ENCODE assay signal across 1 cellular context in genomic region chr6:43053545-43054205, GRCh38.
A peak's percentile ranks its signal among the peaks of the same experiment; 100 is the strongest.
TF ChIP-seq lines count a peak whose summit lies in the region.

CUL7 (minus strand) TSS chr6:43053851; CDS start chr6:43052788, 1,063 bp downstream.

TF ChIP-seq in K562, 482 proteins besides CTCF, POLR2A, EP300 and RAD21 (continued from another document and continues in another):
- TF ChIP-seq ZNF592 (IDR thresholded peaks at IDR 0.05): peak; percentile 47
- no peak for TF ChIP-seq MTF1 (CRISPR knock-in tag; IDR thresholded peaks at IDR 0.05; ENCODE audit: borderline replicate concordance)
- TF ChIP-seq SMARCB1 (IDR thresholded peaks at IDR 0.05; ENCODE audit: insufficient read length, low read depth): peak; percentile 61
- TF ChIP-seq ZBTB8A (IDR thresholded peaks at IDR 0.05; ENCODE audit: partially characterized antibody): no peak
- peak; percentile 13; the same call in 1 of the 2 replicates for TF ChIP-seq CHCHD3 (CRISPR knock-in tag; IDR thresholded peaks at IDR 0.05)
- TF ChIP-seq ZNF146 (CRISPR knock-in tag; IDR thresholded peaks at IDR 0.05; ENCODE audit: unreplicated experiment): no peak
- no peak for TF ChIP-seq PHB2 (IDR thresholded peaks at IDR 0.05; ENCODE audit: low read depth)
- TF ChIP-seq SIRT6 (IDR thresholded peaks at IDR 0.05; ENCODE audit: low read depth, low read length): no peak
- no peak for TF ChIP-seq ZNF77 (CRISPR knock-in tag; IDR thresholded peaks at IDR 0.05)
- TF ChIP-seq SIN3B (IDR thresholded peaks at IDR 0.05; ENCODE audit: low read depth): 0 out of 2 replicates have a peak, but pooled peaks have one; percentile 46
- TF ChIP-seq CBX1 (IDR thresholded peaks at IDR 0.05; ENCODE audit: low read depth): peak; percentile 65; the same call in 1 of the 2 replicates
- TF ChIP-seq, protein P1, sequence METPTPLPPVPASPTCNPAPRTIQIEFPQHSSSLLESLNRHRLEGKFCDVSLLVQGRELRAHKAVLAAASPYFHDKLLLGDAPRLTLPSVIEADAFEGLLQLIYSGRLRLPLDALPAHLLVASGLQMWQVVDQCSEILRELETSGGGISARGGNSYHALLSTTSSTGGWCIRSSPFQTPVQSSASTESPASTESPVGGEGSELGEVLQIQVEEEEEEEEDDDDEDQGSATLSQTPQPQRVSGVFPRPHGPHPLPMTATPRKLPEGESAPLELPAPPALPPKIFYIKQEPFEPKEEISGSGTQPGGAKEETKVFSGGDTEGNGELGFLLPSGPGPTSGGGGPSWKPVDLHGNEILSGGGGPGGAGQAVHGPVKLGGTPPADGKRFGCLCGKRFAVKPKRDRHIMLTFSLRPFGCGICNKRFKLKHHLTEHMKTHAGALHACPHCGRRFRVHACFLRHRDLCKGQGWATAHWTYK (CRISPR knock-in tag; IDR thresholded peaks at IDR 0.05): peak; percentile 98
- no peak for TF ChIP-seq ZNF217 (CRISPR knock-in tag; IDR thresholded peaks at IDR 0.05)
- TF ChIP-seq ZNF583 (CRISPR knock-in tag; IDR thresholded peaks at IDR 0.05): peak; percentile 80
- TF ChIP-seq MEF2A (IDR thresholded peaks at IDR 0.05; ENCODE audit: control insufficient read depth, low read depth, low read length): no peak
- no peak for TF ChIP-seq RFX7 (CRISPR knock-in tag; IDR thresholded peaks at IDR 0.05)
- peak; percentile 85; the same call in 1 of the 2 replicates for TF ChIP-seq ZNF717 (CRISPR knock-in tag; IDR thresholded peaks at IDR 0.05)
- no peak for TF ChIP-seq ZNF408 (CRISPR knock-in tag; IDR thresholded peaks at IDR 0.05; ENCODE audit: low read depth)
- TF ChIP-seq PCBP2 (IDR thresholded peaks at IDR 0.05; ENCODE audit: low read depth, low read length, poor library complexity, severe bottlenecking): no peak
- peak; percentile 76; the same call in 1 of the 2 replicates for TF ChIP-seq E4F1 (CRISPR knock-in tag; IDR thresholded peaks at IDR 0.05; ENCODE audit: borderline replicate concordance)
- no peak for TF ChIP-seq ZNF699 (CRISPR knock-in tag; IDR thresholded peaks at IDR 0.05; ENCODE audit: insufficient replicate concordance)
- peak; percentile 74 for TF ChIP-seq TOE1 (IDR thresholded peaks at IDR 0.05; ENCODE audit: borderline replicate concordance)
- 0 out of 2 replicates have a peak, but pooled peaks have one; percentile 73 for TF ChIP-seq TOE1 (CRISPR knock-in tag; IDR thresholded peaks at IDR 0.05; ENCODE audit: borderline replicate concordance, low read depth)
- TF ChIP-seq TARDBP (IDR thresholded peaks at IDR 0.05): peak; percentile 82; the same call in 1 of the 2 replicates
- TF ChIP-seq SETDB1 (IDR thresholded peaks at IDR 0.05; ENCODE audit: low read length): no peak
- TF ChIP-seq IFI16 (CRISPR knock-in tag; IDR thresholded peaks at IDR 0.05): no peak
- TF ChIP-seq, protein P2, sequence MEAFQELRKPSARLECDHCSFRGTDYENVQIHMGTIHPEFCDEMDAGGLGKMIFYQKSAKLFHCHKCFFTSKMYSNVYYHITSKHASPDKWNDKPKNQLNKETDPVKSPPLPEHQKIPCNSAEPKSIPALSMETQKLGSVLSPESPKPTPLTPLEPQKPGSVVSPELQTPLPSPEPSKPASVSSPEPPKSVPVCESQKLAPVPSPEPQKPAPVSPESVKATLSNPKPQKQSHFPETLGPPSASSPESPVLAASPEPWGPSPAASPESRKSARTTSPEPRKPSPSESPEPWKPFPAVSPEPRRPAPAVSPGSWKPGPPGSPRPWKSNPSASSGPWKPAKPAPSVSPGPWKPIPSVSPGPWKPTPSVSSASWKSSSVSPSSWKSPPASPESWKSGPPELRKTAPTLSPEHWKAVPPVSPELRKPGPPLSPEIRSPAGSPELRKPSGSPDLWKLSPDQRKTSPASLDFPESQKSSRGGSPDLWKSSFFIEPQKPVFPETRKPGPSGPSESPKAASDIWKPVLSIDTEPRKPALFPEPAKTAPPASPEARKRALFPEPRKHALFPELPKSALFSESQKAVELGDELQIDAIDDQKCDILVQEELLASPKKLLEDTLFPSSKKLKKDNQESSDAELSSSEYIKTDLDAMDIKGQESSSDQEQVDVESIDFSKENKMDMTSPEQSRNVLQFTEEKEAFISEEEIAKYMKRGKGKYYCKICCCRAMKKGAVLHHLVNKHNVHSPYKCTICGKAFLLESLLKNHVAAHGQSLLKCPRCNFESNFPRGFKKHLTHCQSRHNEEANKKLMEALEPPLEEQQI (IDR thresholded peaks at IDR 0.05): no peak
- TF ChIP-seq, protein P3, sequence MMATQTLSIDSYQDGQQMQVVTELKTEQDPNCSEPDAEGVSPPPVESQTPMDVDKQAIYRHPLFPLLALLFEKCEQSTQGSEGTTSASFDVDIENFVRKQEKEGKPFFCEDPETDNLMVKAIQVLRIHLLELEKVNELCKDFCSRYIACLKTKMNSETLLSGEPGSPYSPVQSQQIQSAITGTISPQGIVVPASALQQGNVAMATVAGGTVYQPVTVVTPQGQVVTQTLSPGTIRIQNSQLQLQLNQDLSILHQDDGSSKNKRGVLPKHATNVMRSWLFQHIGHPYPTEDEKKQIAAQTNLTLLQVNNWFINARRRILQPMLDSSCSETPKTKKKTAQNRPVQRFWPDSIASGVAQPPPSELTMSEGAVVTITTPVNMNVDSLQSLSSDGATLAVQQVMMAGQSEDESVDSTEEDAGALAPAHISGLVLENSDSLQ (IDR thresholded peaks at IDR 0.05): peak; percentile 38; the same call in 1 of the 2 replicates
- TF ChIP-seq NCOA2 (IDR thresholded peaks at IDR 0.05; ENCODE audit: partially characterized antibody in 2 of 2): no peak
- TF ChIP-seq NCOR1 (IDR thresholded peaks at IDR 0.05): peak; percentile 63; the same call in 1 of the 2 replicates
- TF ChIP-seq NR0B1 (IDR thresholded peaks at IDR 0.05; ENCODE audit: partially characterized antibody): no peak
- peak in 1 of 2 experiments; percentile 74; a peak in 2 of 4 replicates for TF ChIP-seq TEAD1 (CRISPR knock-in tag; IDR thresholded peaks at IDR 0.05)
- TF ChIP-seq SMC3 (conservative IDR thresholded peaks at IDR 0.05; ENCODE audit: insufficient read depth, low read depth, low read length): no peak
- TF ChIP-seq ZNF324 (CRISPR knock-in tag; IDR thresholded peaks at IDR 0.05): peak; percentile 82
- TF ChIP-seq ETS2 (tag; IDR thresholded peaks at IDR 0.05; ENCODE audit: borderline replicate concordance, poor library complexity, severe bottlenecking): no peak
- TF ChIP-seq CBFB (CRISPR knock-in tag; IDR thresholded peaks at IDR 0.05): no peak
- 0 out of 2 replicates have a peak, but pooled peaks have one; percentile 30 for TF ChIP-seq TCF7 (IDR thresholded peaks at IDR 0.05; ENCODE audit: borderline replicate concordance)
- no peak for TF ChIP-seq PRPF4 (IDR thresholded peaks at IDR 0.05; ENCODE audit: insufficient read depth, low read depth, low read length, poor library complexity, severe bottlenecking)
- TF ChIP-seq CREB5 (CRISPR knock-in tag; IDR thresholded peaks at IDR 0.05): peak; percentile 81; the same call in 1 of the 2 replicates
- TF ChIP-seq, protein P4, sequence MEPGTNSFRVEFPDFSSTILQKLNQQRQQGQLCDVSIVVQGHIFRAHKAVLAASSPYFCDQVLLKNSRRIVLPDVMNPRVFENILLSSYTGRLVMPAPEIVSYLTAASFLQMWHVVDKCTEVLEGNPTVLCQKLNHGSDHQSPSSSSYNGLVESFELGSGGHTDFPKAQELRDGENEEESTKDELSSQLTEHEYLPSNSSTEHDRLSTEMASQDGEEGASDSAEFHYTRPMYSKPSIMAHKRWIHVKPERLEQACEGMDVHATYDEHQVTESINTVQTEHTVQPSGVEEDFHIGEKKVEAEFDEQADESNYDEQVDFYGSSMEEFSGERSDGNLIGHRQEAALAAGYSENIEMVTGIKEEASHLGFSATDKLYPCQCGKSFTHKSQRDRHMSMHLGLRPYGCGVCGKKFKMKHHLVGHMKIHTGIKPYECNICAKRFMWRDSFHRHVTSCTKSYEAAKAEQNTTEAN (CRISPR knock-in tag; IDR thresholded peaks at IDR 0.05): no peak
- TF ChIP-seq, protein P5, sequence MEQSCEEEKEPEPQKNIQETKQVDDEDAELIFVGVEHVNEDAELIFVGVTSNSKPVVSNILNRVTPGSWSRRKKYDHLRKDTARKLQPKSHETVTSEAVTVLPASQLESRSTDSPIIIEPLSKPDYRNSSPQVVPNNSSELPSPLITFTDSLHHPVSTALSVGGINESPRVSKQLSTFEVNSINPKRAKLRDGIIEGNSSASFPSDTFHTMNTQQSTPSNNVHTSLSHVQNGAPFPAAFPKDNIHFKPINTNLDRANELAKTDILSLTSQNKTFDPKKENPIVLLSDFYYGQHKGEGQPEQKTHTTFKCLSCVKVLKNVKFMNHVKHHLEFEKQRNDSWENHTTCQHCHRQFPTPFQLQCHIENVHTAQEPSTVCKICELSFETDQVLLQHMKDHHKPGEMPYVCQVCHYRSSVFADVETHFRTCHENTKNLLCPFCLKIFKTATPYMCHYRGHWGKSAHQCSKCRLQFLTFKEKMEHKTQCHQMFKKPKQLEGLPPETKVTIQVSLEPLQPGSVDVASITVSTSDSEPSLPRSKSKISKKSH (CRISPR knock-in tag; IDR thresholded peaks at IDR 0.05): 0 out of 2 replicates have a peak, but pooled peaks have one; percentile 85
- peak; percentile 57 for TF ChIP-seq ASH1L (IDR thresholded peaks at IDR 0.05; ENCODE audit: borderline replicate concordance, low read depth, partially characterized antibody)
- no peak for TF ChIP-seq BMI1 (IDR thresholded peaks at IDR 0.05; ENCODE audit: low read length)
- TF ChIP-seq FOXO4 (CRISPR knock-in tag; IDR thresholded peaks at IDR 0.05): peak; percentile 68
- no peak for TF ChIP-seq RAD51 (IDR thresholded peaks at IDR 0.05; ENCODE audit: borderline replicate concordance, low read depth)
- TF ChIP-seq BCL6 (CRISPR knock-in tag; IDR thresholded peaks at IDR 0.05): no peak
